8 cellular contexts compared by ENCODE assay signal in genomic region chr9:137294684-137295312, GRCh38. TPM values are rescaled to one million over a fixed set of nuclear protein-coding genes. Genes with fewer than 3 reads are reported as not detected.
A peak's percentile ranks its signal among the peaks of the same experiment; 100 is the strongest.
DNase-seq lines count a peak whose midpoint lies in the region; ATAC-seq and TF ChIP-seq lines count a peak whose summit lies in the region.

No MANE protein-coding gene starts in this region.

- TF ChIP-seq CTCF in chondrocyte (IDR thresholded peaks at IDR 0.05) (peak; percentile 64), mucosa of descending colon (IDR thresholded peaks at IDR 0.05) (no peak), RWPE1 (conservative IDR thresholded peaks at IDR 0.05; ENCODE audit: low read depth) (no peak)

- no peak overlapping the region for H3K4me3 ChIP-seq in mucosa of descending colon

- H3K27me3 Mint-ChIP-seq in chondrocyte (ENCODE audit: low read depth), result peaks cover 2% of the 10 kb centered on the region

- POLR2A ChIA-PET in RWPE1 (lab: Yijun Ruan, JAX; ENCODE audit: low non-redundant PET), result no interaction called here

- H3K36me3 ChIP-seq in mucosa of descending colon (ENCODE audit: low read depth), result no peaks in the 10 kb centered on the region

- peaks cover 16% of the 10 kb centered on the region for H3K4me1 ChIP-seq in mucosa of descending colon (ENCODE audit: low read depth)

- intact Hi-C loops in mucosa of descending colon (cut with DNase I, micrococcal nuclease), result loop anchor here in 1 of 2 donors (5.0 kb wide), 1 partner anchor 113 kb away; no protein-coding TSS in a partner anchor

- H3K36me3 Mint-ChIP-seq in chondrocyte (ENCODE audit: low read depth), result no peaks in the 10 kb centered on the region

- DNase-seq in COLO668 (lab: John Stamatoyannopoulos, UW; ENCODE audit: unreplicated experiment) (peak; percentile 68), chondrocyte (ENCODE audit: low spot score) (no peak), mucosa of descending colon (peak in 2 of 3 donors; percentile 65 to 70), hippocampal formation (lab: John Stamatoyannopoulos, UW) (no peak), NCI-H446 (lab: John Stamatoyannopoulos, UW) (no peak), RWPE1 (ENCODE audit: low spot score) (no peak)

- H3K27ac Mint-ChIP-seq in chondrocyte (ENCODE audit: unreplicated experiment), result no peak overlapping the region

- no peak overlapping the region for H3K4me3 Mint-ChIP-seq in chondrocyte (ENCODE audit: unreplicated experiment)

- TF ChIP-seq EP300 in Ishikawa (IDR thresholded peaks at IDR 0.05; ENCODE audit: borderline replicate concordance), result no peak

- H3K4me1 Mint-ChIP-seq in chondrocyte (ENCODE audit: low read depth), result peaks cover 13% of the 10 kb centered on the region

- ATAC-seq in mucosa of descending colon (no peak), GM18517 (IDR thresholded peaks at IDR 0.05; ENCODE audit: unreplicated experiment) (no peak)

- no peaks in the 10 kb centered on the region for H3K9me3 Mint-ChIP-seq in chondrocyte (ENCODE audit: low read depth)

- CTCF ChIA-PET in RWPE1 (lab: Yijun Ruan, JAX), result interaction anchor here (0.6 to 1.9 kb wide), 7 partner anchors 7 to 225 kb away, joined by 3 to 7 read pairs (median 3); partner anchors contain the start of gene NRARP

- TF ChIP-seq RAD21 in Ishikawa (IDR thresholded peaks at IDR 0.05; ENCODE audit: low read depth), result peak; percentile 39

- no peaks in the 10 kb centered on the region for H3K9me3 ChIP-seq in mucosa of descending colon

- no peak overlapping the region for H3K27ac ChIP-seq in RWPE1

TF ChIP-seq in Ishikawa, 13 proteins besides CTCF, POLR2A, EP300 and RAD21:
- 0 out of 2 replicates have a peak, but pooled peaks have one; percentile 5 for TF ChIP-seq MAX (IDR thresholded peaks at IDR 0.05)
- TF ChIP-seq CREB1 (IDR thresholded peaks at IDR 0.05; ENCODE audit: low read depth), result no peak

RNA-seq across cellular contexts. Expression of gene NRARP, which starts 7.3 kb away (rescaled TPM):
- total RNA-seq in chondrocyte, result 0.39 to 6.9 TPM (median 6.7 TPM) in 3 replicates
- total RNA-seq in mucosa of descending colon, result 100 to 1,000 TPM in 2 of 3 donors, 10 to 100 TPM in 1; 61.4 to 171 (median 146) TPM

RNA-seq across cellular contexts. Expression of gene TOR4A, which starts 17.3 kb away (rescaled TPM):
- 0.85 to 3.5 TPM (median 3.4 TPM) in 3 replicates for total RNA-seq in chondrocyte
- total RNA-seq in mucosa of descending colon, result 10 to 100 TPM; 23.3 to 48.6 (median 45.3) TPM

RNA-seq across cellular contexts. Expression of gene NELFB, which starts 39.7 kb away (rescaled TPM):
- 48.0 to 55.1 TPM (median 52.4 TPM) in 3 replicates for total RNA-seq in chondrocyte
- 10 to 100 TPM; 52.9 to 66.2 (median 60.5) TPM for total RNA-seq in mucosa of descending colon

RNA-seq across cellular contexts. Expression of gene STPG3, which starts 43.7 kb away (rescaled TPM):
- total RNA-seq in chondrocyte, result not detected in 3 replicates
- not detected for total RNA-seq in mucosa of descending colon

RNA-seq across cellular contexts. Expression of gene TUBB4B, which starts 53.7 kb away (rescaled TPM):
- total RNA-seq in chondrocyte (117 to 155 TPM (median 121 TPM) in 3 replicates), mucosa of descending colon (100 to 1,000 TPM; 286 to 379 (median 332) TPM)

Comparison
In these comparisons a context has a peak if more than half of its experiments do, and no peak if none do; other contexts are left out.
1. DNase-seq: peak in COLO668 (single experiment) and mucosa of descending colon (2 of 3); none in chondrocyte (single experiment), hippocampal formation (0 of 2), NCI-H446 (0 of 2) and RWPE1 (single experiment).